ENCODE assay signal across 6 cellular contexts in the genomic region with DNA sequence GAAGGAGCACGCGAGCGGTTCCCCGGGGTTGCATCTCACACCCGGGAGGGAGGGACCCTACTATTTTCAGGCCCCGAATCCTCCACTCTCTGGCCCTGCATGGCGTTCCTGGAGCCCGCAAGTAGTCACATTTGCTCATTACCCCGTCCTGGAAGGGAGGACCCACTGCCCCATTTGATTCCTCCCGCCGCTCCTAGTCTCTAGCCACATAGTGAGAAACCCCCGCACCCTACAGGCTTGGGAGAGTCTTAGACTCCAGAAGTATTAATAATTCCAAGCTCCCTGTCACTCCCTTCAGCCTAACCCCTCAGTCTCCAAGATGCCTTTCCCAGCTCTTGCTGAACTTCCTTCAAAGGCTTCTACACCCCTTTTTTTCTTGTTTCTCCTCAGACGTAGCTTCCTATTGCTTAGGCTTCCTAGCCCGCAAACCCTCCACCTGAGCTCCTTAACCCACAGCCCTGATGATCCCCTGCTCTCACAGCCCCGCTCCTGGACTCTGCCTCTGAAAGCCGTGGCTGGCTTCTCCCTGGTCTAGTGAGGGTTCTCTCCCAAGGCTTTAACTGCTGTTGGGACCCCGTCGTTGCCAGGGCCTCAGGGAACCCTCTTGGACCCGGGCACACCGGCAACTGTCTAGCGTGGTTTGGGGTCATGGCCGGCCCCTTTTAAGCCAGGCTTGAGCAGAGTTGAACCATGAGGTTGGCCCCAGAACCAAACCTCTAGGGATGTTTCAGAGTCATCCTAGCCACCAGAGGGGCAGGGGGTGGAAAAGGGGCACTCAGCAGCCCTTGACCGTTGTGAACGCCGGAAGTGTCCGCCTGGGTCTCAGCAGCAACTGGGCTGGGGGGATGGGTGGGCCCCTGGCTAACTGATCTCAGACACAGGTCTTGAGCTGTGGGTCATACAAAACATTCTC. TPM values are rescaled to one million over a fixed set of nuclear protein-coding genes. Genes with fewer than 3 reads are reported as not detected.
DNase-seq lines count a peak whose midpoint lies in the region; ATAC-seq and TF ChIP-seq lines count a peak whose summit lies in the region.

No MANE protein-coding gene starts in this region.

- peak overlapping the region; percentile 86 to 91 for H3K4me3 ChIP-seq in SK-N-SH (ENCODE audit: low read depth in 2 of 2, low read length in 1 of 2)
- H3K4me3 ChIP-seq in hepatocyte = peak overlapping the region; percentile 70
- peak overlapping the region; percentile 83 for H3K4me3 ChIP-seq in urinary bladder (ENCODE audit: low read depth, low read length)

- H3K27ac ChIP-seq in SK-N-SH (ENCODE audit: low read depth in 2 of 2, low read length in 1 of 2) (peak overlapping the region; percentile 92 to 98), hepatocyte (peak overlapping the region; percentile 95), urinary bladder (ENCODE audit: low read depth) (peak overlapping the region; percentile 93)

- no peaks in the 10 kb centered on the region for H3K27me3 ChIP-seq in SK-N-SH (ENCODE audit: insufficient read depth)
- H3K27me3 ChIP-seq in hepatocyte = no peaks in the 10 kb centered on the region

- no peak for TF ChIP-seq RAD21 in SK-N-SH (IDR thresholded peaks at IDR 0.05; ENCODE audit: low read length)

- DNase-seq in SK-N-SH (peak; percentile 71), hepatocyte (ENCODE audit: low spot score) (no peak), mesenteric fat pad (ENCODE audit: low spot score) (no peak)

- peaks cover 36% of the 10 kb centered on the region for H3K79me2 ChIP-seq in SK-N-SH (ENCODE audit: insufficient read depth)
- H3K79me2 ChIP-seq in hepatocyte = peaks cover 28% of the 10 kb centered on the region

- peak overlapping the region; percentile 63; the same call in 1 of the 2 replicates for H2AFZ ChIP-seq in SK-N-SH (ENCODE audit: low read depth)
- peak overlapping the region; percentile 50 for H2AFZ ChIP-seq in hepatocyte

- H3K4me2 ChIP-seq in SK-N-SH (peak overlapping the region; percentile 91), hepatocyte (peak overlapping the region; percentile 94)

- peaks cover 14% of the 10 kb centered on the region for H3F3A ChIP-seq in SK-N-SH (replicated peaks; ENCODE audit: insufficient read depth)

- 7% methylated on average over 22 of the region's 26 CpGs for WGBS in SK-N-SH (ENCODE audit: low lambda C conversion rate)
- 22% methylated on average over 26 of the region's 26 CpGs for WGBS in hepatocyte (ENCODE audit: low lambda C conversion rate, missing lambda C conversion rate)
- 11% methylated on average over 26 of the region's 26 CpGs for WGBS in urinary bladder

- peak; percentile 3 for ATAC-seq in GM18873 (IDR thresholded peaks at IDR 0.05; ENCODE audit: low FRiP score, unreplicated experiment)
- no peak for ATAC-seq in GM21390 (IDR thresholded peaks at IDR 0.05; ENCODE audit: unreplicated experiment)

- H4K20me1 ChIP-seq in SK-N-SH (ENCODE audit: insufficient read depth) (no peaks in the 10 kb centered on the region), hepatocyte (ENCODE audit: insufficient read depth, poor library complexity, severe bottlenecking) (no peaks in the 10 kb centered on the region)

- H3K36me3 ChIP-seq in SK-N-SH (replicated peaks in 1 of 2; ENCODE audit: control insufficient read depth in 1 of 2, insufficient read depth in 2 of 2, low read length in 1 of 2) (no peaks in the 10 kb centered on the region), hepatocyte (replicated peaks; ENCODE audit: insufficient read depth, low read depth) (no peaks in the 10 kb centered on the region), urinary bladder (ENCODE audit: insufficient read depth) (no peaks in the 10 kb centered on the region)

- CTCF ChIA-PET in SK-N-SH (lab: Yijun Ruan, JAX) = interaction anchor here (0.6 to 9.3 kb wide), 15 partner anchors 13 to 230 kb away, joined by 3 to 95 read pairs (median 4); a partner anchor contains a TSS

- TF ChIP-seq EP300 in SK-N-SH (IDR thresholded peaks at IDR 0.05; ENCODE audit: borderline replicate concordance in 1 of 2, low read depth in 1 of 2, low read length in 1 of 2) = no peak

- H3K4me1 ChIP-seq in SK-N-SH (ENCODE audit: control insufficient read depth in 1 of 2, insufficient read depth in 2 of 2, low read depth in 1 of 2, low read length in 1 of 2) (peaks cover 7 to 26% of the 10 kb centered on the region in 2 experiments; a peak in 1 of 4 replicates), hepatocyte (ENCODE audit: insufficient read depth) (peaks cover 24% of the 10 kb centered on the region), urinary bladder (ENCODE audit: insufficient read depth) (no peaks in the 10 kb centered on the region)

- POLR2A ChIA-PET in SK-N-SH (lab: Yijun Ruan, JAX) = interaction anchor here (0.6 to 2.1 kb wide), 9 partner anchors 10 to 195 kb away, joined by 3 to 13 read pairs (median 4); a partner anchor contains a TSS

- H3K9me2 ChIP-seq in SK-N-SH (no peaks in the 10 kb centered on the region), hepatocyte (replicated peaks; ENCODE audit: insufficient read depth) (no peaks in the 10 kb centered on the region)

- TF ChIP-seq CTCF in SK-N-SH (IDR thresholded peaks at IDR 0.05) (no peak), hepatocyte (IDR thresholded peaks at IDR 0.05; ENCODE audit: poor library complexity) (no peak)

- peak overlapping the region; percentile 73 for H3K9ac ChIP-seq in SK-N-SH

- H3K9me3 ChIP-seq in SK-N-SH = no peaks in the 10 kb centered on the region
- no peaks in the 10 kb centered on the region for H3K9me3 ChIP-seq in hepatocyte (ENCODE audit: low read depth)

TF ChIP-seq in SK-N-SH, 30 proteins besides CTCF, POLR2A, EP300 and RAD21:
- TF ChIP-seq CHD2 (IDR thresholded peaks at IDR 0.05; ENCODE audit: low read length, partially characterized antibody) (peak; percentile 68), TAF1 (IDR thresholded peaks at IDR 0.05; ENCODE audit: borderline replicate concordance, low read depth, low read length) (peak; percentile 55)
- TF ChIP-seq, protein P1, sequence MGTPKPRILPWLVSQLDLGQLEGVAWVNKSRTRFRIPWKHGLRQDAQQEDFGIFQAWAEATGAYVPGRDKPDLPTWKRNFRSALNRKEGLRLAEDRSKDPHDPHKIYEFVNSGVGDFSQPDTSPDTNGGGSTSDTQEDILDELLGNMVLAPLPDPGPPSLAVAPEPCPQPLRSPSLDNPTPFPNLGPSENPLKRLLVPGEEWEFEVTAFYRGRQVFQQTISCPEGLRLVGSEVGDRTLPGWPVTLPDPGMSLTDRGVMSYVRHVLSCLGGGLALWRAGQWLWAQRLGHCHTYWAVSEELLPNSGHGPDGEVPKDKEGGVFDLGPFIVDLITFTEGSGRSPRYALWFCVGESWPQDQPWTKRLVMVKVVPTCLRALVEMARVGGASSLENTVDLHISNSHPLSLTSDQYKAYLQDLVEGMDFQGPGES (IDR thresholded peaks at IDR 0.05; ENCODE audit: low read depth, low read length) = no peak
TF ChIP-seq in SK-N-SH: peak in this region for 2.

RNA-seq across cellular contexts. Expression of a gene that starts 0.9 kb away (rescaled TPM):
- 81.1 and 99.4 TPM in 2 replicates for polyA plus RNA-seq in SK-N-SH (2012; rRNA removed)
- 26.3 and 38.0 TPM in 2 replicates for polyA plus RNA-seq in SK-N-SH (2012; cell fraction: cytosol; rRNA removed)
- polyA plus RNA-seq in SK-N-SH (2012; cell fraction: nucleus; rRNA removed) = 424 and 495 TPM in 2 replicates
- total RNA-seq in hepatocyte = 25.5 and 30.2 TPM in 2 replicates
- polyA plus RNA-seq in hepatocyte = 51.5 and 75.3 TPM in 2 replicates
- 29.3 TPM for total RNA-seq in urinary bladder
- 45.4 TPM for polyA plus RNA-seq in urinary bladder
- 47.3 TPM for total RNA-seq in mesenteric fat pad

RNA-seq across cellular contexts. Expression of a gene that starts 29.6 kb away (rescaled TPM):
- polyA plus RNA-seq in SK-N-SH (2012; rRNA removed) (not detected in 2 replicates), hepatocyte (115 and 125 TPM in 2 replicates), urinary bladder (0.37 TPM)
- not detected in 2 replicates for polyA plus RNA-seq in SK-N-SH (2012; cell fraction: cytosol; rRNA removed)
- polyA plus RNA-seq in SK-N-SH (2012; cell fraction: nucleus; rRNA removed) = not detected in 2 replicates
- total RNA-seq in hepatocyte (60.1 and 80.9 TPM in 2 replicates), urinary bladder (not detected), mesenteric fat pad (0.84 TPM)

RNA-seq across cellular contexts. Expression of a gene that starts 30.0 kb away (rescaled TPM):
- 8.6 and 8.9 TPM in 2 replicates for polyA plus RNA-seq in SK-N-SH (2012; rRNA removed)
- 5.9 and 10.2 TPM in 2 replicates for polyA plus RNA-seq in SK-N-SH (2012; cell fraction: cytosol; rRNA removed)
- 28.2 and 29.7 TPM in 2 replicates for polyA plus RNA-seq in SK-N-SH (2012; cell fraction: nucleus; rRNA removed)
- 6.4 and 14.0 TPM in 2 replicates for total RNA-seq in hepatocyte
- polyA plus RNA-seq in hepatocyte = 12.3 and 21.6 TPM in 2 replicates
- total RNA-seq in urinary bladder = 10.9 TPM
- 11.3 TPM for polyA plus RNA-seq in urinary bladder
- 15.0 TPM for total RNA-seq in mesenteric fat pad

RNA-seq across cellular contexts. Expression of a gene that starts 49.0 kb away (rescaled TPM):
- polyA plus RNA-seq in SK-N-SH (2012; rRNA removed) = 22.5 and 24.5 TPM in 2 replicates
- polyA plus RNA-seq in SK-N-SH (2012; cell fraction: cytosol; rRNA removed) = 13.3 and 20.5 TPM in 2 replicates
- polyA plus RNA-seq in SK-N-SH (2012; cell fraction: nucleus; rRNA removed) = 7.5 and 7.9 TPM in 2 replicates
- 15.0 and 18.3 TPM in 2 replicates for total RNA-seq in hepatocyte
- polyA plus RNA-seq in hepatocyte = 25.0 and 27.6 TPM in 2 replicates
- total RNA-seq in urinary bladder = 3.2 TPM
- 15.1 TPM for polyA plus RNA-seq in urinary bladder
- 8.5 TPM for total RNA-seq in mesenteric fat pad

RNA-seq across cellular contexts. Expression of a gene that starts 49.2 kb away (rescaled TPM):
- polyA plus RNA-seq in SK-N-SH (2012; rRNA removed) (11.5 and 24.9 TPM in 2 replicates), hepatocyte (146 and 149 TPM in 2 replicates), urinary bladder (34.5 TPM)
- 8.9 and 15.8 TPM in 2 replicates for polyA plus RNA-seq in SK-N-SH (2012; cell fraction: cytosol; rRNA removed)
- polyA plus RNA-seq in SK-N-SH (2012; cell fraction: nucleus; rRNA removed) = 14.2 and 19.4 TPM in 2 replicates
- total RNA-seq in hepatocyte (31.4 and 34.6 TPM in 2 replicates), urinary bladder (6.6 TPM), mesenteric fat pad (102 TPM)

Comparison
In these comparisons a context has a peak if more than half of its experiments do, and no peak if none do; other contexts are left out.
1. RNA of a gene that starts 29.6 kb away (total RNA-seq): 60.1 to 80.9 TPM in hepatocyte; 0.84 TPM in mesenteric fat pad (single experiment) and not detected in urinary bladder (single experiment); every median in the first group is over 10 times any median in the second.
2. Peak in every context shown above with its lines, with median percentiles within 50 percentile points of each other: H3K27ac ChIP-seq and H3K4me3 ChIP-seq.